Comparison of ENCODE assay signal across 1 cellular context in the genomic region with DNA sequence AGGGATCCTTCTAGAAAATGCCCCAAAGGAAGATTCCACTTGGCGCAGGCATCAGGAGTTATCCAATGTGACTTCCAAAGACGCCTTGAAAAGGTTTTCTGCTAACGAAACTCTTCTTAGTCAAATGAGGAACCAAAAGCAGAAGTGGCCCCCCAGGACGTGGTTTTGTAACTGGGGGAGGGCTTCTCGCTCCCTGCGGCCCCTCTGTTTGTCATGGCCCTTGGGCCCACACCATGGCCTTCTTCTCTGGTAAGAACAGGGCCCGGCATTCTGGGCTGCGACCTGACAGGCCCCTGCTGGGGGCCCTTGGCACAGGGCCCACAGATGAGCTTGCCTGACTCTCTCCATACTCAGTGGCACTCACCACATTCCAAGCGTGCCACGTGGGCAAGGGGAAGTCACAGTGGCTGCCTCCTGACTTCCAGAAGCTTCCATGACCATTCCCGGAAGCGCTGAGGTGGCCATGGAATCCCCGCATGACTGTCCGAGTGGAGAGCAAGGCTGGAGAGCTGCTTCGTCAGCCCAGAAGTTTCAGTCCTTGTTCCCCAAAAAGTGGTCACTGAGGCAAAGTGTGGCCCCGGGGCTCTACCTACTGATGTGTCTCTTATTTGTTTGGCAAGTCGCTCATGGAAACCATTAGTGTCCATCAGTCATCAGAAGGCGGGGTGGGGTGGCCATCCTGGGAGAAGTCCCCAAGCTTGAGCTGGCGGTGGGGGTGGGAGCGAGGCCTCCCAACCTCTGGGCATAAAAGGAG.
A peak's percentile ranks its signal among the peaks of the same experiment; 100 is the strongest.
TF ChIP-seq lines count a peak whose summit lies in the region.

No MANE protein-coding gene starts in this region.

TF ChIP-seq in GM12878, 131 proteins besides CTCF, POLR2A, EP300 and RAD21 (continued from another document and continues in another):
- TF ChIP-seq, protein P1, sequence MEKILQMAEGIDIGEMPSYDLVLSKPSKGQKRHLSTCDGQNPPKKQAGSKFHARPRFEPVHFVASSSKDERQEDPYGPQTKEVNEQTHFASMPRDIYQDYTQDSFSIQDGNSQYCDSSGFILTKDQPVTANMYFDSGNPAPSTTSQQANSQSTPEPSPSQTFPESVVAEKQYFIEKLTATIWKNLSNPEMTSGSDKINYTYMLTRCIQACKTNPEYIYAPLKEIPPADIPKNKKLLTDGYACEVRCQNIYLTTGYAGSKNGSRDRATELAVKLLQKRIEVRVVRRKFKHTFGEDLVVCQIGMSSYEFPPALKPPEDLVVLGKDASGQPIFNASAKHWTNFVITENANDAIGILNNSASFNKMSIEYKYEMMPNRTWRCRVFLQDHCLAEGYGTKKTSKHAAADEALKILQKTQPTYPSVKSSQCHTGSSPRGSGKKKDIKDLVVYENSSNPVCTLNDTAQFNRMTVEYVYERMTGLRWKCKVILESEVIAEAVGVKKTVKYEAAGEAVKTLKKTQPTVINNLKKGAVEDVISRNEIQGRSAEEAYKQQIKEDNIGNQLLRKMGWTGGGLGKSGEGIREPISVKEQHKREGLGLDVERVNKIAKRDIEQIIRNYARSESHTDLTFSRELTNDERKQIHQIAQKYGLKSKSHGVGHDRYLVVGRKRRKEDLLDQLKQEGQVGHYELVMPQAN (conservative IDR thresholded peaks at IDR 0.05) = no peak; the same call in 1 of the 2 replicates
- TF ChIP-seq SMARCA5 (IDR thresholded peaks at IDR 0.05) (peak; percentile 88; the same call in 1 of the 2 replicates), RELA (IDR thresholded peaks at IDR 0.05; ENCODE audit: borderline replicate concordance, partially characterized antibody) (no peak), NBN (IDR thresholded peaks at IDR 0.05) (peak; percentile 93), SPI1 (IDR thresholded peaks at IDR 0.05; ENCODE audit: borderline replicate concordance, insufficient read depth, low read depth, low read length) (peak; percentile 99), CREB1 (IDR thresholded peaks at IDR 0.05; ENCODE audit: low read depth) (peak; percentile 64), IKZF2 (IDR thresholded peaks at IDR 0.05) (peak; percentile 99), TBL1XR1 (IDR thresholded peaks at IDR 0.05; ENCODE audit: low read depth, low read length) (peak; percentile 94), HCFC1 (IDR thresholded peaks at IDR 0.05; ENCODE audit: low read length) (no peak; the same call in 1 of the 2 replicates), BACH1 (IDR thresholded peaks at IDR 0.05; ENCODE audit: borderline replicate concordance) (no peak; the same call in none of the 2 replicates), PML (IDR thresholded peaks at IDR 0.05; ENCODE audit: low read length) (peak; percentile 76; the same call in 1 of the 2 replicates), RFX5 (IDR thresholded peaks at IDR 0.05; ENCODE audit: low read depth, low read length) (no peak), HDAC2 (IDR thresholded peaks at IDR 0.05) (no peak), YY1 (IDR thresholded peaks at IDR 0.05; ENCODE audit: low read depth, low read length) (peak; percentile 79; the same call in 1 of the 2 replicates), IRF4 (IDR thresholded peaks at IDR 0.05; ENCODE audit: low read depth, low read length) (peak; percentile 98), KLF5 (IDR thresholded peaks at IDR 0.05; ENCODE audit: partially characterized antibody) (no peak), HDAC6 (IDR thresholded peaks at IDR 0.05; ENCODE audit: unreplicated experiment) (no peak), JUND (IDR thresholded peaks at IDR 0.05; ENCODE audit: low read depth, low read length) (peak; percentile 81), ESRRA (IDR thresholded peaks at IDR 0.05; ENCODE audit: low read length) (0 out of 2 replicates have a peak, but pooled peaks have one; percentile 12), EGR1 (IDR thresholded peaks at IDR 0.05; ENCODE audit: borderline replicate concordance in 1 of 2, low read depth in 2 of 2, low read length in 2 of 2) (peak in 1 of 2 experiments; percentile 70; a peak in 1 of 3 replicates), BMI1 (IDR thresholded peaks at IDR 0.05; ENCODE audit: borderline replicate concordance) (peak; percentile 74), SIN3A (IDR thresholded peaks at IDR 0.05; ENCODE audit: low read depth, low read length) (0 out of 2 replicates have a peak, but pooled peaks have one; percentile 40), CBX5 (IDR thresholded peaks at IDR 0.05; ENCODE audit: low read depth) (peak; percentile 58; the same call in 1 of the 2 replicates), ZNF207 (IDR thresholded peaks at IDR 0.05; ENCODE audit: borderline replicate concordance) (peak; percentile 71; the same call in 1 of the 2 replicates), WRNIP1 (IDR thresholded peaks at IDR 0.05; ENCODE audit: borderline replicate concordance, low read depth, low read length) (no peak), ASH2L (IDR thresholded peaks at IDR 0.05; ENCODE audit: borderline replicate concordance, low read depth) (no peak; the same call in 1 of the 2 replicates), RB1 (IDR thresholded peaks at IDR 0.05; ENCODE audit: borderline replicate concordance) (no peak)
- TF ChIP-seq, protein P2, sequence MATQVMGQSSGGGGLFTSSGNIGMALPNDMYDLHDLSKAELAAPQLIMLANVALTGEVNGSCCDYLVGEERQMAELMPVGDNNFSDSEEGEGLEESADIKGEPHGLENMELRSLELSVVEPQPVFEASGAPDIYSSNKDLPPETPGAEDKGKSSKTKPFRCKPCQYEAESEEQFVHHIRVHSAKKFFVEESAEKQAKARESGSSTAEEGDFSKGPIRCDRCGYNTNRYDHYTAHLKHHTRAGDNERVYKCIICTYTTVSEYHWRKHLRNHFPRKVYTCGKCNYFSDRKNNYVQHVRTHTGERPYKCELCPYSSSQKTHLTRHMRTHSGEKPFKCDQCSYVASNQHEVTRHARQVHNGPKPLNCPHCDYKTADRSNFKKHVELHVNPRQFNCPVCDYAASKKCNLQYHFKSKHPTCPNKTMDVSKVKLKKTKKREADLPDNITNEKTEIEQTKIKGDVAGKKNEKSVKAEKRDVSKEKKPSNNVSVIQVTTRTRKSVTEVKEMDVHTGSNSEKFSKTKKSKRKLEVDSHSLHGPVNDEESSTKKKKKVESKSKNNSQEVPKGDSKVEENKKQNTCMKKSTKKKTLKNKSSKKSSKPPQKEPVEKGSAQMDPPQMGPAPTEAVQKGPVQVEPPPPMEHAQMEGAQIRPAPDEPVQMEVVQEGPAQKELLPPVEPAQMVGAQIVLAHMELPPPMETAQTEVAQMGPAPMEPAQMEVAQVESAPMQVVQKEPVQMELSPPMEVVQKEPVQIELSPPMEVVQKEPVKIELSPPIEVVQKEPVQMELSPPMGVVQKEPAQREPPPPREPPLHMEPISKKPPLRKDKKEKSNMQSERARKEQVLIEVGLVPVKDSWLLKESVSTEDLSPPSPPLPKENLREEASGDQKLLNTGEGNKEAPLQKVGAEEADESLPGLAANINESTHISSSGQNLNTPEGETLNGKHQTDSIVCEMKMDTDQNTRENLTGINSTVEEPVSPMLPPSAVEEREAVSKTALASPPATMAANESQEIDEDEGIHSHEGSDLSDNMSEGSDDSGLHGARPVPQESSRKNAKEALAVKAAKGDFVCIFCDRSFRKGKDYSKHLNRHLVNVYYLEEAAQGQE (IDR thresholded peaks at IDR 0.05; ENCODE audit: low read depth, low read length) = no peak; the same call in 1 of the 2 replicates
- TF ChIP-seq, protein P3, sequence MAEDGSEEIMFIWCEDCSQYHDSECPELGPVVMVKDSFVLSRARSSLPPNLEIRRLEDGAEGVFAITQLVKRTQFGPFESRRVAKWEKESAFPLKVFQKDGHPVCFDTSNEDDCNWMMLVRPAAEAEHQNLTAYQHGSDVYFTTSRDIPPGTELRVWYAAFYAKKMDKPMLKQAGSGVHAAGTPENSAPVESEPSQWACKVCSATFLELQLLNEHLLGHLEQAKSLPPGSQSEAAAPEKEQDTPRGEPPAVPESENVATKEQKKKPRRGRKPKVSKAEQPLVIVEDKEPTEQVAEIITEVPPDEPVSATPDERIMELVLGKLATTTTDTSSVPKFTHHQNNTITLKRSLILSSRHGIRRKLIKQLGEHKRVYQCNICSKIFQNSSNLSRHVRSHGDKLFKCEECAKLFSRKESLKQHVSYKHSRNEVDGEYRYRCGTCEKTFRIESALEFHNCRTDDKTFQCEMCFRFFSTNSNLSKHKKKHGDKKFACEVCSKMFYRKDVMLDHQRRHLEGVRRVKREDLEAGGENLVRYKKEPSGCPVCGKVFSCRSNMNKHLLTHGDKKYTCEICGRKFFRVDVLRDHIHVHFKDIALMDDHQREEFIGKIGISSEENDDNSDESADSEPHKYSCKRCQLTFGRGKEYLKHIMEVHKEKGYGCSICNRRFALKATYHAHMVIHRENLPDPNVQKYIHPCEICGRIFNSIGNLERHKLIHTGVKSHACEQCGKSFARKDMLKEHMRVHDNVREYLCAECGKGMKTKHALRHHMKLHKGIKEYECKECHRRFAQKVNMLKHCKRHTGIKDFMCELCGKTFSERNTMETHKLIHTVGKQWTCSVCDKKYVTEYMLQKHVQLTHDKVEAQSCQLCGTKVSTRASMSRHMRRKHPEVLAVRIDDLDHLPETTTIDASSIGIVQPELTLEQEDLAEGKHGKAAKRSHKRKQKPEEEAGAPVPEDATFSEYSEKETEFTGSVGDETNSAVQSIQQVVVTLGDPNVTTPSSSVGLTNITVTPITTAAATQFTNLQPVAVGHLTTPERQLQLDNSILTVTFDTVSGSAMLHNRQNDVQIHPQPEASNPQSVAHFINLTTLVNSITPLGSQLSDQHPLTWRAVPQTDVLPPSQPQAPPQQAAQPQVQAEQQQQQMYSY (CRISPR knock-in tag; IDR thresholded peaks at IDR 0.05) = no peak
- TF ChIP-seq, protein P4, sequence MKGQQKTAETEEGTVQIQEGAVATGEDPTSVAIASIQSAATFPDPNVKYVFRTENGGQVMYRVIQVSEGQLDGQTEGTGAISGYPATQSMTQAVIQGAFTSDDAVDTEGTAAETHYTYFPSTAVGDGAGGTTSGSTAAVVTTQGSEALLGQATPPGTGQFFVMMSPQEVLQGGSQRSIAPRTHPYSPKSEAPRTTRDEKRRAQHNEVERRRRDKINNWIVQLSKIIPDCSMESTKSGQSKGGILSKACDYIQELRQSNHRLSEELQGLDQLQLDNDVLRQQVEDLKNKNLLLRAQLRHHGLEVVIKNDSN (IDR thresholded peaks at IDR 0.05; ENCODE audit: borderline replicate concordance, extremely low read length, insufficient read depth, low read depth, low read length) = peak; percentile 34
- TF ChIP-seq, protein P5, sequence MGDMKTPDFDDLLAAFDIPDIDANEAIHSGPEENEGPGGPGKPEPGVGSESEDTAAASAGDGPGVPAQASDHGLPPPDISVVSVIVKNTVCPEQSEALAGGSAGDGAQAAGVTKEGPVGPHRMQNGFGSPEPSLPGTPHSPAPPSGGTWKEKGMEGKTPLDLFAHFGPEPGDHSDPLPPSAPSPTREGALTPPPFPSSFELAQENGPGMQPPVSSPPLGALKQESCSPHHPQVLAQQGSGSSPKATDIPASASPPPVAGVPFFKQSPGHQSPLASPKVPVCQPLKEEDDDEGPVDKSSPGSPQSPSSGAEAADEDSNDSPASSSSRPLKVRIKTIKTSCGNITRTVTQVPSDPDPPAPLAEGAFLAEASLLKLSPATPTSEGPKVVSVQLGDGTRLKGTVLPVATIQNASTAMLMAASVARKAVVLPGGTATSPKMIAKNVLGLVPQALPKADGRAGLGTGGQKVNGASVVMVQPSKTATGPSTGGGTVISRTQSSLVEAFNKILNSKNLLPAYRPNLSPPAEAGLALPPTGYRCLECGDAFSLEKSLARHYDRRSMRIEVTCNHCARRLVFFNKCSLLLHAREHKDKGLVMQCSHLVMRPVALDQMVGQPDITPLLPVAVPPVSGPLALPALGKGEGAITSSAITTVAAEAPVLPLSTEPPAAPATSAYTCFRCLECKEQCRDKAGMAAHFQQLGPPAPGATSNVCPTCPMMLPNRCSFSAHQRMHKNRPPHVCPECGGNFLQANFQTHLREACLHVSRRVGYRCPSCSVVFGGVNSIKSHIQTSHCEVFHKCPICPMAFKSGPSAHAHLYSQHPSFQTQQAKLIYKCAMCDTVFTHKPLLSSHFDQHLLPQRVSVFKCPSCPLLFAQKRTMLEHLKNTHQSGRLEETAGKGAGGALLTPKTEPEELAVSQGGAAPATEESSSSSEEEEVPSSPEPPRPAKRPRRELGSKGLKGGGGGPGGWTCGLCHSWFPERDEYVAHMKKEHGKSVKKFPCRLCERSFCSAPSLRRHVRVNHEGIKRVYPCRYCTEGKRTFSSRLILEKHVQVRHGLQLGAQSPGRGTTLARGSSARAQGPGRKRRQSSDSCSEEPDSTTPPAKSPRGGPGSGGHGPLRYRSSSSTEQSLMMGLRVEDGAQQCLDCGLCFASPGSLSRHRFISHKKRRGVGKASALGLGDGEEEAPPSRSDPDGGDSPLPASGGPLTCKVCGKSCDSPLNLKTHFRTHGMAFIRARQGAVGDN (IDR thresholded peaks at IDR 0.05) = peak; percentile 40
- TF ChIP-seq, protein P6, sequence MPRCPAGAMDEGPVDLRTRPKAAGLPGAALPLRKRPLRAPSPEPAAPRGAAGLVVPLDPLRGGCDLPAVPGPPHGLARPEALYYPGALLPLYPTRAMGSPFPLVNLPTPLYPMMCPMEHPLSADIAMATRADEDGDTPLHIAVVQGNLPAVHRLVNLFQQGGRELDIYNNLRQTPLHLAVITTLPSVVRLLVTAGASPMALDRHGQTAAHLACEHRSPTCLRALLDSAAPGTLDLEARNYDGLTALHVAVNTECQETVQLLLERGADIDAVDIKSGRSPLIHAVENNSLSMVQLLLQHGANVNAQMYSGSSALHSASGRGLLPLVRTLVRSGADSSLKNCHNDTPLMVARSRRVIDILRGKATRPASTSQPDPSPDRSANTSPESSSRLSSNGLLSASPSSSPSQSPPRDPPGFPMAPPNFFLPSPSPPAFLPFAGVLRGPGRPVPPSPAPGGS (IDR thresholded peaks at IDR 0.05; ENCODE audit: borderline replicate concordance, insufficient read depth, low read depth, low read length, poor library complexity, severe bottlenecking) = peak; percentile 96
- TF ChIP-seq, protein P7, sequence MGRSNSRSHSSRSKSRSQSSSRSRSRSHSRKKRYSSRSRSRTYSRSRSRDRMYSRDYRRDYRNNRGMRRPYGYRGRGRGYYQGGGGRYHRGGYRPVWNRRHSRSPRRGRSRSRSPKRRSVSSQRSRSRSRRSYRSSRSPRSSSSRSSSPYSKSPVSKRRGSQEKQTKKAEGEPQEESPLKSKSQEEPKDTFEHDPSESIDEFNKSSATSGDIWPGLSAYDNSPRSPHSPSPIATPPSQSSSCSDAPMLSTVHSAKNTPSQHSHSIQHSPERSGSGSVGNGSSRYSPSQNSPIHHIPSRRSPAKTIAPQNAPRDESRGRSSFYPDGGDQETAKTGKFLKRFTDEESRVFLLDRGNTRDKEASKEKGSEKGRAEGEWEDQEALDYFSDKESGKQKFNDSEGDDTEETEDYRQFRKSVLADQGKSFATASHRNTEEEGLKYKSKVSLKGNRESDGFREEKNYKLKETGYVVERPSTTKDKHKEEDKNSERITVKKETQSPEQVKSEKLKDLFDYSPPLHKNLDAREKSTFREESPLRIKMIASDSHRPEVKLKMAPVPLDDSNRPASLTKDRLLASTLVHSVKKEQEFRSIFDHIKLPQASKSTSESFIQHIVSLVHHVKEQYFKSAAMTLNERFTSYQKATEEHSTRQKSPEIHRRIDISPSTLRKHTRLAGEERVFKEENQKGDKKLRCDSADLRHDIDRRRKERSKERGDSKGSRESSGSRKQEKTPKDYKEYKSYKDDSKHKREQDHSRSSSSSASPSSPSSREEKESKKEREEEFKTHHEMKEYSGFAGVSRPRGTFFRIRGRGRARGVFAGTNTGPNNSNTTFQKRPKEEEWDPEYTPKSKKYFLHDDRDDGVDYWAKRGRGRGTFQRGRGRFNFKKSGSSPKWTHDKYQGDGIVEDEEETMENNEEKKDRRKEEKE (IDR thresholded peaks at IDR 0.05) = no peak
- TF ChIP-seq, protein P8, sequence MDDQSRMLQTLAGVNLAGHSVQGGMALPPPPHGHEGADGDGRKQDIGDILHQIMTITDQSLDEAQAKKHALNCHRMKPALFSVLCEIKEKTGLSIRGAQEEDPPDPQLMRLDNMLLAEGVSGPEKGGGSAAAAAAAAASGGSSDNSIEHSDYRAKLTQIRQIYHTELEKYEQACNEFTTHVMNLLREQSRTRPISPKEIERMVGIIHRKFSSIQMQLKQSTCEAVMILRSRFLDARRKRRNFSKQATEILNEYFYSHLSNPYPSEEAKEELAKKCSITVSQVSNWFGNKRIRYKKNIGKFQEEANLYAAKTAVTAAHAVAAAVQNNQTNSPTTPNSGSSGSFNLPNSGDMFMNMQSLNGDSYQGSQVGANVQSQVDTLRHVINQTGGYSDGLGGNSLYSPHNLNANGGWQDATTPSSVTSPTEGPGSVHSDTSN (IDR thresholded peaks at IDR 0.05; ENCODE audit: insufficient replicate concordance, low read depth, low read length) = peak; percentile 76
